9 cellular contexts compared by ENCODE assay signal in the genomic region with DNA sequence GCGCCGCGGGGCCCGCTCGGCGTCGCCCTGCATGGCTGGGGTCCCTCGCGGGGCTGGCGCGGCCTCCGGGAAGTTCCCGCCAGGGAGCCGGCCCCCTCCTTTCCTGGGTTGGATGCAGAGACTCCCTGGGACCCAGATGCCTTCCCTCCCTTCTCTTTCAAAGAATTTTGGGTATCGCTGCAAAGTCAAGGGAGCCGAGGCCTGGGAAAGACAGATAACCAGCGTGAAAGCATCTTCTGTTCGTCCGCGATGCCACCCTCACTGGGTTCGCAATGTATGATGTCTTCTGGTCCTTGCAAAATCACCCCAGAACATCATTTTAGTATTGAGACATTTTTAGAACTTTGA. TPM values are rescaled to one million over a fixed set of nuclear protein-coding genes. Genes with fewer than 3 reads are reported as not detected.
DNase-seq lines count a peak whose midpoint lies in the region; ATAC-seq, FAIRE-seq and TF ChIP-seq lines count a peak whose summit lies in the region.
"Had no signal": no experiment of that assay in that cellular context is flagged by ENCODE, and none has a peak within 500 bp of the region (broad histone marks: within the 10 kb centered on the region; RNA-seq: fewer than 3 reads in every experiment).

No MANE protein-coding gene starts in this region.

- WGBS in HUES64: 16% methylated on average over 21 of the region's 21 CpGs
- WGBS in esophagus, 2 donors: 14 to 17% methylated on average over 21 of the region's 21 CpGs
- no CpG with 5 or more reads among the region's 21 CpGs for WGBS in trophoblast cell (ENCODE audit: extremely low coverage, insufficient coverage, insufficient read length)

- H3K9me3 ChIP-seq in HUES64 (ENCODE audit: insufficient read depth, low read depth, low read length) (0 out of 2 replicates have a peak, but pooled peaks cover 4% of the 10 kb centered on the region), esophagus (ENCODE audit: control insufficient read depth in 2 of 2, insufficient read depth in 1 of 2, low read depth in 1 of 2, low read length in 1 of 2) (no peaks in the 10 kb centered on the region), trophoblast cell (ENCODE audit: insufficient read depth, low read depth, low read length) (peaks cover 2% of the 10 kb centered on the region)

- no peak overlapping the region for H2AK5ac ChIP-seq in trophoblast cell (ENCODE audit: low read length)

- H2BK120ac ChIP-seq in trophoblast cell (ENCODE audit: insufficient read depth, low read length, poor library complexity): no peak overlapping the region

- TF ChIP-seq CTCF in GM12875 (IDR thresholded peaks at IDR 0.05; ENCODE audit: borderline replicate concordance, insufficient read depth, low read depth, low read length): no peak

- no peak for ATAC-seq in HG03280 (IDR thresholded peaks at IDR 0.05; ENCODE audit: unreplicated experiment)

- no peak overlapping the region for H3K14ac ChIP-seq in trophoblast cell (ENCODE audit: low read length)

- no peak overlapping the region for H4K8ac ChIP-seq in trophoblast cell (ENCODE audit: low read depth, low read length)

- in situ Hi-C loops in G401 (cut with HindIII; ENCODE audit: low sequenced_read_pairs): no loop called here

- H3K27ac ChIP-seq in HUES64 (ENCODE audit: low read depth, low read length): no peak overlapping the region
- peak overlapping the region; percentile 69 to 81 for H3K27ac ChIP-seq in esophagus (ENCODE audit: low read depth in 2 of 2, low read length in 1 of 2)
- H3K27ac ChIP-seq in trophoblast cell (ENCODE audit: low read depth, low read length): no peak overlapping the region

- H3K4me3 ChIP-seq in GM12875 (ENCODE audit: low read depth, low read length) (peak overlapping the region; percentile 62), HUES64 (ENCODE audit: low read length) (peak overlapping the region; percentile 51), esophagus (ENCODE audit: low read depth in 1 of 2, low read length in 2 of 2) (peak overlapping the region; percentile 49 to 59), trophoblast cell (ENCODE audit: low read depth, low read length) (no peak overlapping the region)

- no peak overlapping the region for H3K4ac ChIP-seq in trophoblast cell (ENCODE audit: low read depth, low read length)

- no peak for FAIRE-seq in HTR-8/SVneo (lab: Jason Lieb, UNC)

- H3K23ac ChIP-seq in trophoblast cell (ENCODE audit: low read length): no peak overlapping the region

- no peaks in the 10 kb centered on the region for H3K79me2 ChIP-seq in trophoblast cell (ENCODE audit: control insufficient read depth, insufficient read depth, low read length, poor library complexity)

- no peak overlapping the region for H2AFZ ChIP-seq in trophoblast cell (ENCODE audit: insufficient read depth, low read length, poor library complexity)

- no peak overlapping the region for H2BK5ac ChIP-seq in trophoblast cell (ENCODE audit: low read depth, low read length, poor library complexity)

- no peak overlapping the region for H4K12ac ChIP-seq in trophoblast cell (ENCODE audit: low read depth, low read length)

- H3K36me3 ChIP-seq in HUES64 (ENCODE audit: insufficient read depth, low read length): no peaks in the 10 kb centered on the region
- no peaks in the 10 kb centered on the region for H3K36me3 ChIP-seq in esophagus (ENCODE audit: control insufficient read depth in 2 of 2, insufficient read depth in 2 of 2, low read length in 1 of 2)
- H3K36me3 ChIP-seq in trophoblast cell (ENCODE audit: control insufficient read depth in 1 of 2, insufficient read depth in 2 of 2, low read length in 2 of 2): no peaks in the 10 kb centered on the region

- H3K9ac ChIP-seq in HUES64 (ENCODE audit: low read depth, low read length): peak overlapping the region; percentile 47; the same call in 1 of the 2 replicates
- no peak overlapping the region for H3K9ac ChIP-seq in trophoblast cell (ENCODE audit: low read length)

- H3K27me3 ChIP-seq in HUES64 (ENCODE audit: insufficient read depth, low read length): peaks cover 55% of the 10 kb centered on the region
- H3K27me3 ChIP-seq in esophagus (ENCODE audit: control insufficient read depth in 1 of 2, insufficient read depth in 2 of 2, low read length in 2 of 2): no peaks in the 10 kb centered on the region
- H3K27me3 ChIP-seq in trophoblast cell (ENCODE audit: insufficient read depth, low read length): peaks cover 18% of the 10 kb centered on the region

- no peaks in the 10 kb centered on the region for H3K79me1 ChIP-seq in trophoblast cell (ENCODE audit: low read length)

- peak overlapping the region; percentile 71 for H3K4me2 ChIP-seq in trophoblast cell (ENCODE audit: low read length)

- no peaks in the 10 kb centered on the region for H3K4me1 ChIP-seq in HUES64 (ENCODE audit: insufficient read depth, low read length)
- H3K4me1 ChIP-seq in esophagus (ENCODE audit: control insufficient read depth in 2 of 2, insufficient read depth in 2 of 2, low read length in 1 of 2): peaks cover 0 to 3% of the 10 kb centered on the region in 2 donors
- H3K4me1 ChIP-seq in trophoblast cell (ENCODE audit: control insufficient read depth in 1 of 2, insufficient read depth in 2 of 2, low read length in 2 of 2): peaks cover 2 to 8% of the 10 kb centered on the region in 2 experiments

- H2BK12ac ChIP-seq in trophoblast cell (ENCODE audit: low read length): no peak overlapping the region

- DNase-seq in trophoblast cell (no peak), amygdala (lab: John Stamatoyannopoulos, UW) (no peak), HTR-8/SVneo (ENCODE audit: insufficient read length, low spot score) (no peak), G401 (ENCODE audit: low spot score) (no peak)
- DNase-seq: T1000 had no signal

- H4K91ac ChIP-seq in trophoblast cell (ENCODE audit: low read depth, low read length): no peak overlapping the region

- H3K18ac ChIP-seq in trophoblast cell (ENCODE audit: low read length): no peak overlapping the region

RNA-seq across cellular contexts. Expression of a gene that starts 0.4 kb away (rescaled TPM):
- polyA plus RNA-seq in HUES64 (2013, experiment 1 of 2): 0.90 TPM
- polyA plus RNA-seq in HUES64 (2013, experiment 2 of 2): 0.70 TPM
- polyA plus RNA-seq in esophagus: under 1 TPM; 0.73 to 0.76 TPM
- 0.18 and 0.21 TPM in 2 replicates for polyA plus RNA-seq in trophoblast cell (2013)
- not detected in 2 replicates for total RNA-seq in G401 (2014; rRNA removed; shearing (Covaris generic))

RNA-seq across cellular contexts. Expression of a gene that starts 19.7 kb away (rescaled TPM):
- 39.7 TPM for polyA plus RNA-seq in HUES64 (2013, experiment 1 of 2)
- 39.6 TPM for polyA plus RNA-seq in HUES64 (2013, experiment 2 of 2)
- polyA plus RNA-seq in esophagus: 100 to 1,000 TPM in 1 of 2 donors, 10 to 100 TPM in 1; 83.6 to 104 TPM
- 47.4 and 48.5 TPM in 2 replicates for polyA plus RNA-seq in trophoblast cell (2013)
- 1.5 and 4.0 TPM in 2 replicates for total RNA-seq in G401 (2014; rRNA removed; shearing (Covaris generic))

RNA-seq across cellular contexts. Expression of a gene that starts 58.9 kb away (rescaled TPM):
- polyA plus RNA-seq in HUES64 (2013, experiment 1 of 2): 25.0 TPM
- 28.2 TPM for polyA plus RNA-seq in HUES64 (2013, experiment 2 of 2)
- 10 to 100 TPM in 1 of 2 donors, 1 to 10 TPM in 1; 6.3 to 17.6 TPM for polyA plus RNA-seq in esophagus
- 26.9 and 27.6 TPM in 2 replicates for polyA plus RNA-seq in trophoblast cell (2013)
- 9.2 and 36.5 TPM in 2 replicates for total RNA-seq in G401 (2014; rRNA removed; shearing (Covaris generic))

Comparison
In these comparisons a context has a peak if more than half of its experiments do, and no peak if none do; other contexts are left out.
1. H3K27ac ChIP-seq: peak in esophagus (2 of 2); none in HUES64 (single experiment) and trophoblast cell (single experiment).